10 cellular contexts compared by ENCODE assay signal in genomic region chr7:128792471-128793183, GRCh38. TPM values are rescaled to one million over a fixed set of nuclear protein-coding genes. Genes with fewer than 3 reads are reported as not detected.
A peak's percentile ranks its signal among the peaks of the same experiment; 100 is the strongest.
DNase-seq lines count a peak whose midpoint lies in the region; TF ChIP-seq lines count a peak whose summit lies in the region.
"Had no signal": no experiment of that assay in that cellular context is flagged by ENCODE, and none has a peak within 500 bp of the region (broad histone marks: within the 10 kb centered on the region; RNA-seq: fewer than 3 reads in every experiment).

No MANE protein-coding gene starts in this region.

- no peak for TF ChIP-seq CTCF in neural progenitor cell (IDR thresholded peaks at IDR 0.05)
- no peak for TF ChIP-seq CTCF in thyroid gland (IDR thresholded peaks at IDR 0.05)

- H3K27ac ChIP-seq in neural progenitor cell = no peak overlapping the region
- H3K27ac ChIP-seq in thyroid gland = no peak overlapping the region

- in situ Hi-C loops in KBM-7 (cut with MboI; ENCODE audit: low pct_unique_long_range_greater_than_20kb, low sequenced_read_pairs) = no loop called here

- H3K4me3 ChIP-seq in neural progenitor cell = peak overlapping the region; percentile 100
- H3K4me3 ChIP-seq in thyroid gland (replicated peaks in 1 of 3) = no peak overlapping the region

- peaks cover 9% of the 10 kb centered on the region for H3K27me3 Mint-ChIP-seq in neural progenitor cell (ENCODE audit: insufficient read depth, low read depth)

- DNase-seq in NCI-H2227 (lab: John Stamatoyannopoulos, UW; ENCODE audit: unreplicated experiment) (peak; percentile 13), NCI-H2227 treated with DMSO at 0.1 percent for 48 hours (lab: John Stamatoyannopoulos, UW) (no peak), KBM-7 (peak; percentile 38), cerebellar nuclear complex (lab: John Stamatoyannopoulos, UW) (peak; percentile 8 to 37), neural progenitor cell (ENCODE audit: low spot score) (no peak), NCI-H1436 treated with DMSO at 0.1 percent for 48 hours (lab: John Stamatoyannopoulos, UW) (no peak), HCEC 1CT (no peak), thyroid gland (no peak)
- DNase-seq: activated CD4-positive, alpha-beta T cell treated with anti-CD3 and anti-CD28 coated beads for 48 hours had no signal

- H3K79me2 ChIP-seq in neural progenitor cell (ENCODE audit: low read depth) = peaks cover 21% of the 10 kb centered on the region

- H3K4me1 Mint-ChIP-seq in neural progenitor cell = peaks cover 25% of the 10 kb centered on the region

- H3K9me3 ChIP-seq in neural progenitor cell (ENCODE audit: low read depth) = no peaks in the 10 kb centered on the region
- H3K9me3 ChIP-seq in thyroid gland = no peaks in the 10 kb centered on the region

- H2AFZ ChIP-seq in neural progenitor cell (replicated peaks) = no peak overlapping the region

- H3K4me2 ChIP-seq in neural progenitor cell = peak overlapping the region; percentile 88

- H4K20me1 ChIP-seq in neural progenitor cell (ENCODE audit: low read depth) = no peaks in the 10 kb centered on the region

- TF ChIP-seq POLR2A in thyroid gland (IDR thresholded peaks at IDR 0.05) = no peak

- intact Hi-C loops in thyroid gland (cut with DNase I) = no loop called here

- H3K4me1 ChIP-seq in neural progenitor cell = peaks cover 53% of the 10 kb centered on the region
- peaks cover 8 to 9% of the 10 kb centered on the region in 2 donors for H3K4me1 ChIP-seq in thyroid gland

- WGBS in thyroid gland, 2 donors = 66 to 68% methylated on average over 10 of the region's 10 CpGs

- H3K4me3 Mint-ChIP-seq in neural progenitor cell = peak overlapping the region; percentile 92

- peaks cover 26% of the 10 kb centered on the region for H3K36me3 Mint-ChIP-seq in neural progenitor cell

- H3K9me3 Mint-ChIP-seq in neural progenitor cell = no peaks in the 10 kb centered on the region

- peaks cover 55% of the 10 kb centered on the region for H3F3A ChIP-seq in neural progenitor cell (ENCODE audit: low read depth)

- no peak overlapping the region for H3K27ac Mint-ChIP-seq in neural progenitor cell

- no peaks in the 10 kb centered on the region for H3K27me3 ChIP-seq in neural progenitor cell
- no peaks in the 10 kb centered on the region for H3K27me3 ChIP-seq in thyroid gland

- no peak overlapping the region for H3K9ac ChIP-seq in neural progenitor cell

- peaks cover 16% of the 10 kb centered on the region for H3K36me3 ChIP-seq in neural progenitor cell
- no peaks in the 10 kb centered on the region for H3K36me3 ChIP-seq in thyroid gland

RNA-seq across cellular contexts. Expression of gene CCDC136, which starts 0.9 kb away (rescaled TPM):
- total RNA-seq in neural progenitor cell (ENCODE audit: low replicate concordance) = 93.6 and 115 TPM in 2 replicates
- total RNA-seq in thyroid gland = 1 to 10 TPM; 4.4 to 4.9 (median 4.6) TPM

RNA-seq across cellular contexts. Expression of gene OPN1SW, which starts 17.0 kb away (rescaled TPM):
- total RNA-seq in neural progenitor cell (ENCODE audit: low replicate concordance) = 0.46 TPM in 1 of 2 replicates, not detected in the other
- total RNA-seq in thyroid gland = not detected
- total RNA-seq: mesenteric fat pad had no signal

RNA-seq across cellular contexts. Expression of gene FLNC, which starts 37.6 kb away (rescaled TPM):
- 6.7 and 23.7 TPM in 2 replicates for total RNA-seq in neural progenitor cell (ENCODE audit: low replicate concordance)
- 10 to 100 TPM in 2 of 4 donors, 1 to 10 TPM in 2; 5.7 to 12.6 (median 9.3) TPM for total RNA-seq in thyroid gland

RNA-seq across cellular contexts. Expression of gene CALU, which starts 53.5 kb away (rescaled TPM):
- total RNA-seq in neural progenitor cell (ENCODE audit: low replicate concordance) (176 and 234 TPM in 2 replicates), thyroid gland (100 to 1,000 TPM; 115 to 143 (median 132) TPM)

Comparison
In these comparisons a context has a peak if more than half of its experiments do, and no peak if none do; other contexts are left out.
1. DNase-seq: peak in NCI-H2227 (single experiment), KBM-7 (single experiment) and cerebellar nuclear complex (2 of 2); none in NCI-H2227 treated with DMSO at 0.1 percent for 48 hours (single experiment), neural progenitor cell (single experiment), NCI-H1436 treated with DMSO at 0.1 percent for 48 hours (single experiment), HCEC 1CT (single experiment) and thyroid gland (0 of 2).
2. RNA of gene CCDC136, which starts 0.9 kb away (total RNA-seq): 93.6 to 115 TPM in neural progenitor cell; 4.4 to 4.9 TPM in thyroid gland; every median in the first group is over 10 times any median in the second.